1 cellular context compared by ENCODE assay signal in genomic region chr14:32201816-32202467, GRCh38.
TF ChIP-seq lines count a peak whose summit lies in the region.

RNU6-7 (plus strand) TSS chr14:32202045.

TF ChIP-seq in HEK293, 187 proteins besides CTCF, POLR2A, EP300 and RAD21 (continued from another document and continues in another):
- TF ChIP-seq ZSCAN18 (tag by site-specific recombination; IDR thresholded peaks at IDR 0.05) (no peak; the same call in 1 of the 2 replicates), ZNF366 (tag by site-specific recombination; conservative IDR thresholded peaks at IDR 0.05) (no peak; the same call in 1 of the 2 replicates), ZNF416 (tag by site-specific recombination; IDR thresholded peaks at IDR 0.05) (no peak), ZNF548 (tag by site-specific recombination; IDR thresholded peaks at IDR 0.05) (no peak), ZSCAN5A (tag by site-specific recombination; IDR thresholded peaks at IDR 0.05) (no peak), ZNF560 (tag by site-specific recombination; IDR thresholded peaks at IDR 0.05; ENCODE audit: borderline replicate concordance) (no peak), REPIN1 (tag by site-specific recombination; IDR thresholded peaks at IDR 0.05; ENCODE audit: low read depth) (no peak), SCRT2 (tag by site-specific recombination; IDR thresholded peaks at IDR 0.05) (peak; percentile 97), ZNF626 (tag by site-specific recombination; IDR thresholded peaks at IDR 0.05) (no peak), ZNF2 (tag by site-specific recombination; IDR thresholded peaks at IDR 0.05) (peak; percentile 53), ZNF223 (tag by site-specific recombination; IDR thresholded peaks at IDR 0.05) (no peak), ZNF610 (tag by site-specific recombination; IDR thresholded peaks at IDR 0.05; ENCODE audit: borderline replicate concordance) (no peak), ZNF155 (tag by site-specific recombination; IDR thresholded peaks at IDR 0.05) (no peak), ZNF391 (tag by site-specific recombination; IDR thresholded peaks at IDR 0.05; ENCODE audit: borderline replicate concordance, low read depth) (no peak), WT1 (tag by site-specific recombination; IDR thresholded peaks at IDR 0.05) (no peak), IKZF3 (tag by site-specific recombination; IDR thresholded peaks at IDR 0.05) (no peak), ZBTB10 (tag by site-specific recombination; IDR thresholded peaks at IDR 0.05) (no peak), ZSCAN16 (tag by site-specific recombination; IDR thresholded peaks at IDR 0.05) (no peak), HOXC10 (CRISPR knock-in tag; IDR thresholded peaks at IDR 0.05) (no peak), ZNF707 (tag by site-specific recombination; IDR thresholded peaks at IDR 0.05) (no peak), TSHZ1 (tag by site-specific recombination; IDR thresholded peaks at IDR 0.05; ENCODE audit: borderline replicate concordance) (no peak), ZNF169 (tag by site-specific recombination; IDR thresholded peaks at IDR 0.05) (no peak), ZNF16 (tag by site-specific recombination; IDR thresholded peaks at IDR 0.05; ENCODE audit: low read depth) (no peak), ZNF280D (tag by site-specific recombination; IDR thresholded peaks at IDR 0.05) (no peak), ZNF24 (tag by site-specific recombination; IDR thresholded peaks at IDR 0.05) (no peak), SETDB1 (IDR thresholded peaks at IDR 0.05; ENCODE audit: insufficient read length, low read length) (no peak), ZNF777 (tag by site-specific recombination; IDR thresholded peaks at IDR 0.05; ENCODE audit: borderline replicate concordance) (no peak), ZNF335 (tag by site-specific recombination; conservative IDR thresholded peaks at IDR 0.05) (peak; percentile 62), ZBTB11 (tag by site-specific recombination; conservative IDR thresholded peaks at IDR 0.05; ENCODE audit: low read depth) (no peak), KLF16 (tag by site-specific recombination; IDR thresholded peaks at IDR 0.05) (no peak), ZNF624 (tag by site-specific recombination; IDR thresholded peaks at IDR 0.05) (no peak), ZNF645 (tag by site-specific recombination; IDR thresholded peaks at IDR 0.05) (no peak), ZNF398 (tag by site-specific recombination; IDR thresholded peaks at IDR 0.05) (no peak), PBX3 (CRISPR knock-in tag; IDR thresholded peaks at IDR 0.05) (no peak), ZNF585B (tag by site-specific recombination; IDR thresholded peaks at IDR 0.05) (no peak), ZNF140 (tag by site-specific recombination; IDR thresholded peaks at IDR 0.05) (no peak), ZNF658 (tag by site-specific recombination; IDR thresholded peaks at IDR 0.05) (no peak), ZNF404 (tag by site-specific recombination; IDR thresholded peaks at IDR 0.05) (no peak), ZNF202 (tag by site-specific recombination; IDR thresholded peaks at IDR 0.05; ENCODE audit: borderline replicate concordance) (no peak), GLI2 (tag by site-specific recombination; IDR thresholded peaks at IDR 0.05; ENCODE audit: borderline replicate concordance, low read depth) (no peak), KLF17 (tag by site-specific recombination; IDR thresholded peaks at IDR 0.05) (peak; percentile 62; the same call in 1 of the 2 replicates)
